8 cellular contexts compared by ENCODE assay signal in the genomic region with DNA sequence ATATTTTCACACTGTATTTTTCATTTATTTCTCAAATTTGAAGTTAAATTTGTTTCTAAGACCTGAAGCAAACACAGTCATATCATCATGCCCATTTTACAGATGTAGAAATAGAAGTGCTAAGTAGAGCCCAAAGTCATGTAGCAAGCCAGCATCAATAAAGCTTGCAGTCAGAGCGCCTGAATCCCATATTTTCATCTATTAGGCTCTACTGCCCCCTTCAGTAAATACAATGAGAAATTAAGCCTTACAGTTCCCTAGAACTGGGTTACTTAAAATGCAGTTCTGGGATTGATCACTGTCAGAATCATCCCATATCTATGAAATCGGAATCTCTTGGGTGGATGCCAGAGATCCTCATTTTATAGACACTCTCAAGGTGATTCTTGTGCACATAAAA.
DNase-seq lines count a peak whose midpoint lies in the region; ATAC-seq, FAIRE-seq and TF ChIP-seq lines count a peak whose summit lies in the region.

No MANE protein-coding gene starts in this region.

- DNase-seq in D721Med (ENCODE audit: insufficient read length, low spot score) (no peak), Kasumi-1 (lab: John Stamatoyannopoulos, UW) (peak; percentile 37 to 59), RWPE2 (ENCODE audit: low spot score) (no peak), globus pallidus (ENCODE audit: low spot score) (peak; percentile 47), stromal cell of bone marrow (ENCODE audit: low read depth) (peak; percentile 34), NCI-H2227 (lab: John Stamatoyannopoulos, UW; ENCODE audit: unreplicated experiment) (no peak)

- no peak overlapping the region for H3K27ac ChIP-seq in RWPE2 (ENCODE audit: poor library complexity, severe bottlenecking)

- H3K27me3 ChIP-seq in RWPE2 (ENCODE audit: insufficient read depth, poor library complexity, severe bottlenecking): no peaks in the 10 kb centered on the region

- no peaks in the 10 kb centered on the region for H3K9me3 ChIP-seq in RWPE2 (ENCODE audit: severe bottlenecking)

- ATAC-seq in RWPE2 (ENCODE audit: low read depth) (peak; percentile 68), HG02571 (IDR thresholded peaks at IDR 0.05; ENCODE audit: unreplicated experiment) (no peak), GM19395 (IDR thresholded peaks at IDR 0.05; ENCODE audit: unreplicated experiment) (no peak)

- no peaks in the 10 kb centered on the region for H3K36me3 ChIP-seq in RWPE2 (ENCODE audit: low read depth)

- H3K4me3 ChIP-seq in RWPE2 (ENCODE audit: severe bottlenecking): no peak overlapping the region

- no peaks in the 10 kb centered on the region for H3K4me1 ChIP-seq in RWPE2 (ENCODE audit: insufficient read depth, poor library complexity, severe bottlenecking)

- TF ChIP-seq CTCF in D721Med (IDR thresholded peaks at IDR 0.05; ENCODE audit: insufficient read depth, missing control alignments) (peak; percentile 58), RWPE2 (IDR thresholded peaks at IDR 0.05; ENCODE audit: poor library complexity, severe bottlenecking) (peak; percentile 69)

- peak; percentile 95 for FAIRE-seq in D721Med (lab: Jason Lieb, UNC)

Comparison
In these comparisons a context has a peak if more than half of its experiments do, and no peak if none do; other contexts are left out.
1. DNase-seq: peak in Kasumi-1 (2 of 2), globus pallidus (single experiment) and stromal cell of bone marrow (single experiment); none in D721Med (single experiment), RWPE2 (single experiment) and NCI-H2227 (single experiment).